1 cellular context compared by ENCODE assay signal in genomic region chr1:44631647-44632510, GRCh38.
TF ChIP-seq lines count a peak whose summit lies in the region.

No MANE protein-coding gene starts in this region.

TF ChIP-seq in GM12878, 131 proteins besides CTCF, POLR2A, EP300 and RAD21 (continued from another document and continues in another):
- TF ChIP-seq ZBTB11 (CRISPR knock-in tag; IDR thresholded peaks at IDR 0.05) (peak; percentile 69), MYC (IDR thresholded peaks at IDR 0.05; ENCODE audit: insufficient read depth, insufficient read length, insufficient replicate concordance, low read length, severe bottlenecking) (peak; percentile 96), ESRRA (IDR thresholded peaks at IDR 0.05; ENCODE audit: low read length) (no peak), FOS (IDR thresholded peaks at IDR 0.05; ENCODE audit: borderline replicate concordance, extremely low read depth, insufficient read length) (no peak), ELK1 (IDR thresholded peaks at IDR 0.05; ENCODE audit: low read depth, low read length) (no peak; the same call in 1 of the 2 replicates), IRF4 (IDR thresholded peaks at IDR 0.05; ENCODE audit: low read depth, low read length) (no peak), E4F1 (IDR thresholded peaks at IDR 0.05; ENCODE audit: borderline replicate concordance, partially characterized antibody) (peak; percentile 77), ZNF207 (IDR thresholded peaks at IDR 0.05; ENCODE audit: borderline replicate concordance) (peak; percentile 81), MAX (IDR thresholded peaks at IDR 0.05; ENCODE audit: low read depth, low read length) (peak; percentile 67), GATAD2B (conservative IDR thresholded peaks at IDR 0.05; ENCODE audit: low read depth) (peak; percentile 98), ZNF687 (IDR thresholded peaks at IDR 0.05) (peak; percentile 91), NKRF (conservative IDR thresholded peaks at IDR 0.05) (peak; percentile 98), ZNF384 (IDR thresholded peaks at IDR 0.05; ENCODE audit: borderline replicate concordance, low read depth, low read length) (no peak), TARDBP (IDR thresholded peaks at IDR 0.05; ENCODE audit: borderline replicate concordance) (peak; percentile 46; the same call in 1 of the 2 replicates), PAX5 (IDR thresholded peaks at IDR 0.05; ENCODE audit: borderline replicate concordance, low read depth, low read length) (peak; percentile 11; the same call in 1 of the 2 replicates), PRDM15 (CRISPR knock-in tag; IDR thresholded peaks at IDR 0.05) (peak; percentile 77; the same call in 1 of the 2 replicates), HCFC1 (IDR thresholded peaks at IDR 0.05; ENCODE audit: low read length) (peak; percentile 61), BCL3 (IDR thresholded peaks at IDR 0.05; ENCODE audit: borderline replicate concordance, insufficient read depth, low read depth, low read length, poor library complexity, severe bottlenecking) (peak; percentile 55), BHLHE40 (IDR thresholded peaks at IDR 0.05; ENCODE audit: borderline replicate concordance in 1 of 2, low read depth in 2 of 2, low read length in 1 of 2) (peak; percentile 88 to 98; a peak in 3 of 4 replicates), ATF3 (IDR thresholded peaks at IDR 0.05; ENCODE audit: borderline replicate concordance, extremely low read depth, low read depth, low read length) (peak; percentile 50; the same call in 1 of the 2 replicates), ZBTB40 (IDR thresholded peaks at IDR 0.05; ENCODE audit: borderline replicate concordance) (no peak), RBBP5 (conservative IDR thresholded peaks at IDR 0.05) (peak; percentile 89; the same call in 1 of the 2 replicates), ZNF622 (IDR thresholded peaks at IDR 0.05) (no peak), WRNIP1 (IDR thresholded peaks at IDR 0.05; ENCODE audit: borderline replicate concordance, low read depth, low read length) (no peak), TCF3 (IDR thresholded peaks at IDR 0.05; ENCODE audit: borderline replicate concordance, insufficient read depth, low read depth, low read length) (peak; percentile 36; the same call in 1 of the 2 replicates)
